ENCODE assay signal across 8 cellular contexts in genomic region chr14:106848330-106849121, GRCh38.
DNase-seq lines count a peak whose midpoint lies in the region; ATAC-seq lines count a peak whose summit lies in the region.

No MANE protein-coding gene starts in this region.

- in situ Hi-C loops in SK-MEL-5 (cut with HindIII; ENCODE audit: low pct_unique_long_range_greater_than_20kb, low sequenced_read_pairs): no loop called here

- ATAC-seq in GM21723 (IDR thresholded peaks at IDR 0.05; ENCODE audit: unreplicated experiment): no peak
- no peak for ATAC-seq in GM21717 (IDR thresholded peaks at IDR 0.05; ENCODE audit: unreplicated experiment)

- DNase-seq in DMS 273 (lab: John Stamatoyannopoulos, UW; ENCODE audit: unreplicated experiment) (peak; percentile 29), DMS 273 treated with DMSO at 0.1 percent for 48 hours (lab: John Stamatoyannopoulos, UW) (no peak), HPDE6-E6E7 (ENCODE audit: extremely low spot score) (peak; percentile 40), SK-MEL-5 (ENCODE audit: low read depth, low spot score) (peak; percentile 14), myocyte (ENCODE audit: low read depth) (peak; percentile 82), putamen (ENCODE audit: low spot score) (no peak)

Comparison
In these comparisons a context has a peak if more than half of its experiments do, and no peak if none do; other contexts are left out.
1. DNase-seq: peak in DMS 273 (single experiment), HPDE6-E6E7 (single experiment), SK-MEL-5 (single experiment) and myocyte (single experiment); none in DMS 273 treated with DMSO at 0.1 percent for 48 hours (single experiment) and putamen (single experiment).